ENCODE assay signal across 29 cellular contexts in genomic region chr1:161086457-161086856, GRCh38. TPM values are rescaled to one million over a fixed set of nuclear protein-coding genes. Genes with fewer than 3 reads are reported as not detected.
DNase-seq lines count a peak whose midpoint lies in the region; ATAC-seq, FAIRE-seq and TF ChIP-seq lines count a peak whose summit lies in the region.
"Had no signal": no experiment of that assay in that cellular context is flagged by ENCODE, and none has a peak within 500 bp of the region (broad histone marks: within the 10 kb centered on the region; RNA-seq: fewer than 3 reads in every experiment).

No MANE protein-coding gene starts in this region.

- H3K27ac Mint-ChIP-seq in stimulated activated effector memory CD8-positive, alpha-beta T cell treated with anti-CD3 and anti-CD28 coated beads, Interleukin-12 subunit alpha, Interleukin-12 subunit beta, amount 100 ng/mL, for 72 hours, result peak overlapping the region; percentile 65
- H3K27ac Mint-ChIP-seq: activated CD8-positive, alpha-beta T cell treated with anti-CD3 and anti-CD28 coated beads for 36 hours; activated naive CD4-positive, alpha-beta T cell treated with anti-CD3 and anti-CD28 coated beads for 36 hours; naive thymus-derived CD8-positive, alpha-beta T cell had no signal

- peak; percentile 28 for DNase-seq in H7
- DNase-seq in bronchial epithelial cell (ENCODE audit: low read depth), result no peak
- no peak for DNase-seq in left colon
- DNase-seq in stimulated activated effector memory CD8-positive, alpha-beta T cell treated with anti-CD3 and anti-CD28 coated beads, Interleukin-12 subunit alpha, Interleukin-12 subunit beta, amount 100 ng/mL, for 72 hours (ENCODE audit: low spot score in 2 of 2), result no peak
- DNase-seq in left lobe of liver (ENCODE audit: low spot score), result no peak
- DNase-seq in NCI-H510A (lab: John Stamatoyannopoulos, UW), result no peak
- no peak for DNase-seq in COLO668 (lab: John Stamatoyannopoulos, UW; ENCODE audit: unreplicated experiment)
- DNase-seq: ACHN; activated CD4-positive, CD25-positive, alpha-beta regulatory T cell treated with anti-CD3 and anti-CD28 coated beads, Interleukin-2, amount 50 U/mL, for 72 hours; activated CD8-positive, alpha-beta T cell treated with anti-CD3 and anti-CD28 coated beads for 36 hours; activated naive CD4-positive, alpha-beta T cell treated with anti-CD3 and anti-CD28 coated beads for 36 hours; activated T-cell treated with anti-CD3 and anti-CD28 coated beads, Interleukin-2, amount 50 U/mL, for 24 hours; amygdala; EL; foreskin melanocyte; hippocampal formation; KBM-7; naive thymus-derived CD8-positive, alpha-beta T cell; NCI-H1694; right cardiac atrium; SIG-M5 had no signal

- peak; percentile 32 for ATAC-seq in left colon
- ATAC-seq in stimulated activated effector memory CD8-positive, alpha-beta T cell treated with anti-CD3 and anti-CD28 coated beads, Interleukin-12 subunit alpha, Interleukin-12 subunit beta, amount 100 ng/mL, for 72 hours, result no peak
- no peak for ATAC-seq in left lobe of liver
- ATAC-seq in GM19455 (IDR thresholded peaks at IDR 0.05; ENCODE audit: unreplicated experiment), result no peak
- ATAC-seq: activated CD8-positive, alpha-beta T cell treated with anti-CD3 and anti-CD28 coated beads for 36 hours; naive thymus-derived CD8-positive, alpha-beta T cell; right cardiac atrium had no signal

- no peaks in the 10 kb centered on the region for H3K36me3 Mint-ChIP-seq in stimulated activated effector memory CD8-positive, alpha-beta T cell treated with anti-CD3 and anti-CD28 coated beads, Interleukin-12 subunit alpha, Interleukin-12 subunit beta, amount 100 ng/mL, for 72 hours
- H3K36me3 Mint-ChIP-seq: naive thymus-derived CD8-positive, alpha-beta T cell had no signal

- no peak for TF ChIP-seq CTCF in bronchial epithelial cell (IDR thresholded peaks at IDR 0.05; ENCODE audit: insufficient read depth, low read length, severe bottlenecking)

- H3K9me3 Mint-ChIP-seq in stimulated activated effector memory CD8-positive, alpha-beta T cell treated with anti-CD3 and anti-CD28 coated beads, Interleukin-12 subunit alpha, Interleukin-12 subunit beta, amount 100 ng/mL, for 72 hours, result no peaks in the 10 kb centered on the region
- H3K9me3 Mint-ChIP-seq: activated CD8-positive, alpha-beta T cell treated with anti-CD3 and anti-CD28 coated beads for 36 hours; activated naive CD4-positive, alpha-beta T cell treated with anti-CD3 and anti-CD28 coated beads for 36 hours; activated T-cell treated with anti-CD3 and anti-CD28 coated beads, Interleukin-2, amount 50 U/mL, for 24 hours; naive thymus-derived CD8-positive, alpha-beta T cell had no signal

- H3K4me3 Mint-ChIP-seq in stimulated activated effector memory CD8-positive, alpha-beta T cell treated with anti-CD3 and anti-CD28 coated beads, Interleukin-12 subunit alpha, Interleukin-12 subunit beta, amount 100 ng/mL, for 72 hours, result no peak overlapping the region
- H3K4me3 Mint-ChIP-seq: activated CD8-positive, alpha-beta T cell treated with anti-CD3 and anti-CD28 coated beads for 36 hours; activated naive CD4-positive, alpha-beta T cell treated with anti-CD3 and anti-CD28 coated beads for 36 hours; activated T-cell treated with anti-CD3 and anti-CD28 coated beads, Interleukin-2, amount 50 U/mL, for 24 hours; naive thymus-derived CD8-positive, alpha-beta T cell had no signal

- H3K36me3 ChIP-seq in H7 (replicated peaks; ENCODE audit: control insufficient read depth, insufficient read depth, low read length) (no peaks in the 10 kb centered on the region), bronchial epithelial cell (ENCODE audit: control insufficient read depth, insufficient read depth, low read length) (no peaks in the 10 kb centered on the region)
- H3K36me3 ChIP-seq: BLaER1, HAP-1 had no signal

- H3K27me3 ChIP-seq in H7 (ENCODE audit: control insufficient read depth, insufficient read depth, low read length), result no peaks in the 10 kb centered on the region
- no peaks in the 10 kb centered on the region for H3K27me3 ChIP-seq in bronchial epithelial cell (ENCODE audit: control insufficient read depth, insufficient read depth, low read length)
- H3K27me3 ChIP-seq: BLaER1 had no signal

- no peak for FAIRE-seq in bronchial epithelial cell (lab: Jason Lieb, UNC)
- FAIRE-seq: D721Med, islet of Langerhans had no signal

- intact Hi-C loops in left colon (cut with DNase I, micrococcal nuclease), result no loop called here

- no peak overlapping the region for H3K4me3 ChIP-seq in H7 (ENCODE audit: insufficient read depth, low read depth, low read length)
- H3K4me3 ChIP-seq in bronchial epithelial cell (ENCODE audit: low read depth, low read length), result peak overlapping the region; percentile 62
- H3K4me3 ChIP-seq: BLaER1, HAP-1 had no signal

- peaks cover 9% of the 10 kb centered on the region for H3K4me1 Mint-ChIP-seq in stimulated activated effector memory CD8-positive, alpha-beta T cell treated with anti-CD3 and anti-CD28 coated beads, Interleukin-12 subunit alpha, Interleukin-12 subunit beta, amount 100 ng/mL, for 72 hours

RNA-seq across cellular contexts. Expression of gene NECTIN4, which starts 2.9 kb away (rescaled TPM):
- total RNA-seq in H7 (2014; rRNA removed; shearing (Covaris generic)), result not detected in 2 replicates
- total RNA-seq in bronchial epithelial cell, result 108 and 200 TPM in 2 replicates
- total RNA-seq in left colon, result 1 to 10 TPM; 3.0 to 6.1 TPM
- total RNA-seq in left lobe of liver, result not detected
- total RNA-seq: activated CD8-positive, alpha-beta T cell treated with anti-CD3 and anti-CD28 coated beads for 36 hours; activated naive CD4-positive, alpha-beta T cell treated with anti-CD3 and anti-CD28 coated beads for 36 hours; cardiac septum; naive thymus-derived CD8-positive, alpha-beta T cell; osteocyte; right cardiac atrium had no signal

RNA-seq across cellular contexts. Expression of gene KLHDC9, which starts 11.7 kb away (rescaled TPM):
- total RNA-seq in H7 (2014; rRNA removed; shearing (Covaris generic)), result 21.9 and 23.2 TPM in 2 replicates
- total RNA-seq in bronchial epithelial cell (1.3 and 5.0 TPM in 2 replicates), left colon (10 to 100 TPM; 10.1 to 11.1 TPM), left lobe of liver (6.2 TPM)

RNA-seq across cellular contexts. Expression of gene ARHGAP30, which starts 16.8 kb away (rescaled TPM):
- total RNA-seq in H7 (2014; rRNA removed; shearing (Covaris generic)), result 0.11 TPM in 1 of 2 replicates, not detected in the other
- total RNA-seq in bronchial epithelial cell (1.3 and 3.1 TPM in 2 replicates), left colon (1 to 10 TPM; 2.7 to 8.7 TPM), left lobe of liver (4.0 TPM)
- total RNA-seq: dermis microvascular lymphatic vessel endothelial cell, osteocyte had no signal

RNA-seq across cellular contexts. Expression of gene PFDN2, which starts 31.4 kb away (rescaled TPM):
- total RNA-seq in H7 (2014; rRNA removed; shearing (Covaris generic)), result 46.8 and 60.6 TPM in 2 replicates
- total RNA-seq in bronchial epithelial cell, result 204 and 224 TPM in 2 replicates
- total RNA-seq in left colon, result 10 to 100 TPM; 30.3 to 38.2 TPM
- total RNA-seq in left lobe of liver, result 22.0 TPM

RNA-seq across cellular contexts. Expression of gene NIT1, which starts 31.4 kb away (rescaled TPM):
- total RNA-seq in H7 (2014; rRNA removed; shearing (Covaris generic)), result 75.9 and 81.5 TPM in 2 replicates
- 40.5 and 58.2 TPM in 2 replicates for total RNA-seq in bronchial epithelial cell
- 10 to 100 TPM; 74.4 to 76.6 TPM for total RNA-seq in left colon
- total RNA-seq in left lobe of liver, result 70.3 TPM

Comparison
In these comparisons a context has a peak if more than half of its experiments do, and no peak if none do; other contexts are left out.
1. RNA of gene NECTIN4, which starts 2.9 kb away (total RNA-seq): 108 to 200 TPM in bronchial epithelial cell; 3.0 to 6.1 TPM in left colon, not detected in H7 and not detected in left lobe of liver (single experiment); every median in the first group is over 10 times any median in the second.